9 cellular contexts compared by ENCODE assay signal in the genomic region with DNA sequence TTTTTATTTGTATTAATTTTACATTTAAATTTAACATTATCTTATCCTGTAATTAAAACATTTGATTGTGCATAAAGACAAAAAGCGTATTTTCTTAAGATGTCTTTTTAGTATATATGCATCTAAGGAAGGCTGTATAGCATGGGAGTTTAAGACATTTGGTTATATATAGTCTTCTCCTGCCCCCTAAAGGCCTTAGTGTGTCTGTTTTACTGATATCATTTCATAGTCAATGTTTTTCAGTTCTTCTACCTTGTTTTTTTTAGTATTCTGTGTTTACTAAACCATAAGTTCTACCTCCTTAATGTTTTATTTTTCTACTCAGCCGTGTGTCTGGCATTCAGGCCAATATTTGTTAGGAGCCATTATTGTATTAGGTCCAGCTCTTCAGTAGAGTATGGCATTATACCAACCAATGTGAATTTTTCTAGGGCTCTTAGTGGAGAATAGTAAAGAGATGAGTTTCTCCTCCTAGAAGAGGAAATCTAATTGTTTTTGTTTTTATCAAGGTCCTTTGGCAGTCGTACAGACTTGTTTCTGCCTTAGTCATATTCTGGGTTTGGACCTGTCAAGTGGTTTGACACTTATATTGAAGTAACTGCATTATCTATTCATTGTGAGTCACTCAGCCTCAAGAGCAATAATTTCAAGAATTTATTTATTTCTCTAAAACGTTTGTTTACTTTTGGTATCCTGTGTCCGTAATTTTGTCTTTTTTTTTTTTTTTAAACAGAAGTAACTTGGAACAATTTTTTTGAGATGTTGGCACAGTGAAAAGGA.
A peak's percentile ranks its signal among the peaks of the same experiment; 100 is the strongest.
DNase-seq lines count a peak whose midpoint lies in the region; ATAC-seq and TF ChIP-seq lines count a peak whose summit lies in the region.
"Had no signal": no experiment of that assay in that cellular context is flagged by ENCODE, and none has a peak within 500 bp of the region (broad histone marks: within the 10 kb centered on the region; RNA-seq: fewer than 3 reads in every experiment).

No MANE protein-coding gene starts in this region.

- no peak overlapping the region for H3K4me2 ChIP-seq in mesendoderm (ENCODE audit: low read length)

- H3K27me3 ChIP-seq in mesendoderm (ENCODE audit: insufficient read depth, low read length, poor library complexity) = no peaks in the 10 kb centered on the region
- H3K27me3 ChIP-seq: upper lobe of left lung had no signal

- H3K27me3 Mint-ChIP-seq in activated CD8-positive, alpha-beta T cell treated with anti-CD3 and anti-CD28 coated beads for 36 hours = no peaks in the 10 kb centered on the region
- H3K27me3 Mint-ChIP-seq in activated CD8-positive, alpha-beta T cell treated with anti-CD3 and anti-CD28 coated beads, Interleukin-2, amount 10 ng/mL, durations not matched to agents 7 days and 5 days (ENCODE audit: low read depth) = no peaks in the 10 kb centered on the region

- no peak overlapping the region for H2BK120ac ChIP-seq in mesendoderm (ENCODE audit: low read depth, low read length)

- H4K8ac ChIP-seq in mesendoderm (ENCODE audit: low read depth, low read length) = no peak overlapping the region

- H4K5ac ChIP-seq in mesendoderm (ENCODE audit: low read length) = no peak overlapping the region

- H3K18ac ChIP-seq in mesendoderm (ENCODE audit: low read length) = no peak overlapping the region

- peaks cover 2% of the 10 kb centered on the region for H3K36me3 ChIP-seq in mesendoderm (ENCODE audit: control insufficient read depth, insufficient read depth, low read length)

- H3K79me2 ChIP-seq in mesendoderm (ENCODE audit: control insufficient read depth, insufficient read depth, low read length) = no peaks in the 10 kb centered on the region

- peaks cover 18% of the 10 kb centered on the region for H3K36me3 Mint-ChIP-seq in activated CD8-positive, alpha-beta T cell treated with anti-CD3 and anti-CD28 coated beads for 36 hours (ENCODE audit: low read depth)
- H3K36me3 Mint-ChIP-seq in activated CD8-positive, alpha-beta T cell treated with anti-CD3 and anti-CD28 coated beads, Interleukin-2, amount 10 ng/mL, durations not matched to agents 7 days and 5 days (ENCODE audit: low read depth) = peaks cover 29% of the 10 kb centered on the region

- POLR2A ChIA-PET in activated CD8-positive, alpha-beta T cell treated with anti-CD3 and anti-CD28 coated beads for 36 hours (lab: Charles Lee) = no interaction called here
- POLR2A ChIA-PET in activated CD8-positive, alpha-beta T cell treated with anti-CD3 and anti-CD28 coated beads, Interleukin-2, amount 10 ng/mL, durations not matched to agents 7 days and 5 days (lab: Charles Lee) = no interaction called here

- H3K4me3 Mint-ChIP-seq in activated CD8-positive, alpha-beta T cell treated with anti-CD3 and anti-CD28 coated beads for 36 hours = no peak overlapping the region
- no peak overlapping the region for H3K4me3 Mint-ChIP-seq in activated CD8-positive, alpha-beta T cell treated with anti-CD3 and anti-CD28 coated beads, Interleukin-2, amount 10 ng/mL, durations not matched to agents 7 days and 5 days

- CTCF ChIA-PET in activated CD8-positive, alpha-beta T cell treated with anti-CD3 and anti-CD28 coated beads for 36 hours (lab: Charles Lee) = interaction anchor here (0.8 to 1.4 kb wide), 2 partner anchors 168 to 250 kb away, joined by 3 to 4 read pairs; no protein-coding TSS in a partner anchor
- CTCF ChIA-PET in activated CD8-positive, alpha-beta T cell treated with anti-CD3 and anti-CD28 coated beads, Interleukin-2, amount 10 ng/mL, durations not matched to agents 7 days and 5 days (lab: Charles Lee) = interaction anchor here (1.0 to 1.7 kb wide), 3 partner anchors 45 to 169 kb away, joined by 4 to 12 read pairs (median 6); no protein-coding TSS in a partner anchor

- no peak overlapping the region for H3K27ac Mint-ChIP-seq in activated CD8-positive, alpha-beta T cell treated with anti-CD3 and anti-CD28 coated beads for 36 hours
- no peak overlapping the region for H3K27ac Mint-ChIP-seq in activated CD8-positive, alpha-beta T cell treated with anti-CD3 and anti-CD28 coated beads, Interleukin-2, amount 10 ng/mL, durations not matched to agents 7 days and 5 days

- peak; percentile 47 for ATAC-seq in activated CD8-positive, alpha-beta T cell treated with anti-CD3 and anti-CD28 coated beads for 36 hours
- ATAC-seq in activated CD8-positive, alpha-beta T cell treated with anti-CD3 and anti-CD28 coated beads, Interleukin-2, amount 10 ng/mL, durations not matched to agents 7 days and 5 days = no peak
- ATAC-seq in HG02798 (IDR thresholded peaks at IDR 0.05; ENCODE audit: poor library complexity, unreplicated experiment) (peak; percentile 76), HG02763 (IDR thresholded peaks at IDR 0.05; ENCODE audit: unreplicated experiment) (no peak)

- peaks cover 2% of the 10 kb centered on the region for H3K4me1 Mint-ChIP-seq in activated CD8-positive, alpha-beta T cell treated with anti-CD3 and anti-CD28 coated beads for 36 hours (ENCODE audit: low read depth)
- no peaks in the 10 kb centered on the region for H3K4me1 Mint-ChIP-seq in activated CD8-positive, alpha-beta T cell treated with anti-CD3 and anti-CD28 coated beads, Interleukin-2, amount 10 ng/mL, durations not matched to agents 7 days and 5 days (ENCODE audit: low read depth)

- no peak for TF ChIP-seq CTCF in activated CD8-positive, alpha-beta T cell treated with anti-CD3 and anti-CD28 coated beads for 36 hours (IDR thresholded peaks at IDR 0.05)

- DNase-seq in activated CD8-positive, alpha-beta T cell treated with anti-CD3 and anti-CD28 coated beads for 36 hours = no peak
- DNase-seq in activated CD8-positive, alpha-beta T cell treated with anti-CD3 and anti-CD28 coated beads, Interleukin-2, amount 10 ng/mL, durations not matched to agents 7 days and 5 days = no peak
- peak; percentile 38 for DNase-seq in NCI-H345 (lab: John Stamatoyannopoulos, UW)
- peak; percentile 13 for DNase-seq in central memory CD4-positive, alpha-beta T cell
- peak; percentile 51 for DNase-seq in mesendoderm
- DNase-seq in amygdala (lab: John Stamatoyannopoulos, UW) = no peak
- DNase-seq: upper lobe of left lung had no signal

- WGBS in mesendoderm (ENCODE audit: extremely low coverage, insufficient coverage, low lambda C conversion rate) = no CpG with 5 or more reads among the region's 5 CpGs

- no peak overlapping the region for H2BK5ac ChIP-seq in mesendoderm (ENCODE audit: low read length)

- no peaks in the 10 kb centered on the region for H3K4me1 ChIP-seq in mesendoderm (ENCODE audit: control insufficient read depth, low read depth, low read length)

- no peaks in the 10 kb centered on the region for H3K9me3 Mint-ChIP-seq in activated CD8-positive, alpha-beta T cell treated with anti-CD3 and anti-CD28 coated beads for 36 hours
- H3K9me3 Mint-ChIP-seq in activated CD8-positive, alpha-beta T cell treated with anti-CD3 and anti-CD28 coated beads, Interleukin-2, amount 10 ng/mL, durations not matched to agents 7 days and 5 days (ENCODE audit: insufficient read depth) = no peaks in the 10 kb centered on the region

- no peak overlapping the region for H3K4me3 ChIP-seq in mesendoderm (ENCODE audit: low read length)
- H3K4me3 ChIP-seq: upper lobe of left lung had no signal

- H3K27ac ChIP-seq in mesendoderm (ENCODE audit: low read depth, low read length) = no peak overlapping the region
- H3K27ac ChIP-seq: upper lobe of left lung had no signal

- H3K4ac ChIP-seq in mesendoderm (ENCODE audit: low read depth, low read length) = no peak overlapping the region

- no peak overlapping the region for H3K23ac ChIP-seq in mesendoderm (ENCODE audit: low read length)

- no peak overlapping the region for H2AK5ac ChIP-seq in mesendoderm (ENCODE audit: low read length)

- H3K79me1 ChIP-seq in mesendoderm (ENCODE audit: low read length) = no peaks in the 10 kb centered on the region

- intact Hi-C loops in activated CD8-positive, alpha-beta T cell treated with anti-CD3 and anti-CD28 coated beads for 36 hours (cut with micrococcal nuclease) = loop anchor here (10.0 kb wide), 1 partner anchor 78 kb away; a partner anchor contains a TSS

- H3K56ac ChIP-seq in mesendoderm (ENCODE audit: low read length) = no peak overlapping the region

- no peak overlapping the region for H3K9ac ChIP-seq in mesendoderm (ENCODE audit: low read length)

- H2BK15ac ChIP-seq in mesendoderm (replicated peaks; ENCODE audit: low read depth) = no peak overlapping the region

Comparison
In these comparisons a context has a peak if more than half of its experiments do, and no peak if none do; other contexts are left out.
1. ATAC-seq: peak in activated CD8-positive, alpha-beta T cell treated with anti-CD3 and anti-CD28 coated beads for 36 hours (single experiment) and HG02798 (single experiment); none in activated CD8-positive, alpha-beta T cell treated with anti-CD3 and anti-CD28 coated beads, Interleukin-2, amount 10 ng/mL, durations not matched to agents 7 days and 5 days (single experiment) and HG02763 (single experiment).
2. DNase-seq: peak in NCI-H345 (single experiment), central memory CD4-positive, alpha-beta T cell (single experiment) and mesendoderm (single experiment); none in activated CD8-positive, alpha-beta T cell treated with anti-CD3 and anti-CD28 coated beads for 36 hours (single experiment), activated CD8-positive, alpha-beta T cell treated with anti-CD3 and anti-CD28 coated beads, Interleukin-2, amount 10 ng/mL, durations not matched to agents 7 days and 5 days (single experiment) and amygdala (0 of 56).